In the genomic region with DNA sequence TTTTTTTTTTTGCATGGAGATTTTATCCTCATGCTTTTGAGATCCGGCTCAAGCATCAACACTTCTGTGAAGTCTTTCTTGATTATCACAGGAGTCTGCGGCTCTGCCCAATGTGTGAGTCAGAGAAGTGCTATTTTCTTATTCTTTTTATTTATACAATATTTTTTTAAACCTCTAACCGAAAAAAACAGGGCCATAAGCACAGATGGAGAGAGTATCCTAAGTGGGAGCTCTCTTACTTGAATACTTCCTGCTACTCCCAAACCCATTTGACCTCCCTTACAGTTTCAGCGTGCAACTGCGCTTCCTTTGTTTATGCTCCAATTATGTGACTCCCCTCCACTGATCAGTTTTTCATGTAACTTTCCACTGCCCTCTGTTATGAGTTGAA, we compare ENCODE assay signal across 10 cellular contexts. TPM values are rescaled to one million over a fixed set of nuclear protein-coding genes. Genes with fewer than 3 reads are reported as not detected.
A peak's percentile ranks its signal among the peaks of the same experiment; 100 is the strongest.
DNase-seq lines count a peak whose midpoint lies in the region; ATAC-seq and TF ChIP-seq lines count a peak whose summit lies in the region.
"Had no signal": no experiment of that assay in that cellular context is flagged by ENCODE, and none has a peak within 500 bp of the region (broad histone marks: within the 10 kb centered on the region; RNA-seq: fewer than 3 reads in every experiment).

No MANE protein-coding gene starts in this region.

- H3K9me3 ChIP-seq in adipocyte (ENCODE audit: control insufficient read depth, low read length) (no peaks in the 10 kb centered on the region), gastroesophageal sphincter (no peaks in the 10 kb centered on the region)

- TF ChIP-seq CTCF in gastroesophageal sphincter (IDR thresholded peaks at IDR 0.05), result no peak
- no peak for TF ChIP-seq CTCF in activated CD8-positive, alpha-beta T cell treated with anti-CD3 and anti-CD28 coated beads for 36 hours (IDR thresholded peaks at IDR 0.05)

- CTCF ChIA-PET in activated CD8-positive, alpha-beta T cell treated with anti-CD3 and anti-CD28 coated beads for 36 hours (lab: Charles Lee), result interaction anchor here (1.0 to 3.9 kb wide), 14 partner anchors 51 to 438 kb away, joined by 3 to 18 read pairs (median 4); no protein-coding TSS in a partner anchor

- H3K4me1 ChIP-seq in adipocyte (ENCODE audit: control insufficient read depth, insufficient read depth, low read length) (peaks cover 70% of the 10 kb centered on the region), gastroesophageal sphincter (peaks cover 6 to 55% (median 30%) of the 10 kb centered on the region in 3 donors)

- H3K4me3 Mint-ChIP-seq in activated CD4-positive, alpha-beta T cell treated with anti-CD3 and anti-CD28 coated beads, Interleukin-2, amount 10 ng/mL, durations not matched to agents 24 days and 14 days, result no peak overlapping the region
- no peak overlapping the region for H3K4me3 Mint-ChIP-seq in activated CD8-positive, alpha-beta T cell treated with anti-CD3 and anti-CD28 coated beads for 36 hours

- H3K27me3 Mint-ChIP-seq in activated CD4-positive, alpha-beta T cell treated with anti-CD3 and anti-CD28 coated beads, Interleukin-2, amount 10 ng/mL, durations not matched to agents 24 days and 14 days, result peaks cover 4% of the 10 kb centered on the region
- no peaks in the 10 kb centered on the region for H3K27me3 Mint-ChIP-seq in activated CD8-positive, alpha-beta T cell treated with anti-CD3 and anti-CD28 coated beads for 36 hours

- H3K36me3 ChIP-seq in adipocyte (ENCODE audit: control insufficient read depth, insufficient read depth, low read length, severe bottlenecking), result no peaks in the 10 kb centered on the region
- no peaks in the 10 kb centered on the region for H3K36me3 ChIP-seq in gastroesophageal sphincter

- H3K9ac ChIP-seq in adipocyte (ENCODE audit: low read length), result peak overlapping the region; percentile 20

- H3K4me3 ChIP-seq in adipocyte (ENCODE audit: low read length), result no peak overlapping the region
- H3K4me3 ChIP-seq in gastroesophageal sphincter, result no peak overlapping the region

- H3K9me3 Mint-ChIP-seq in activated CD4-positive, alpha-beta T cell treated with anti-CD3 and anti-CD28 coated beads, Interleukin-2, amount 10 ng/mL, durations not matched to agents 24 days and 14 days, result no peaks in the 10 kb centered on the region
- H3K9me3 Mint-ChIP-seq in activated CD8-positive, alpha-beta T cell treated with anti-CD3 and anti-CD28 coated beads for 36 hours, result no peaks in the 10 kb centered on the region

- H3K27ac ChIP-seq in gastroesophageal sphincter, result peak overlapping the region; percentile 57 to 75 (median 68)

- peaks cover 10% of the 10 kb centered on the region for H3K36me3 Mint-ChIP-seq in activated CD4-positive, alpha-beta T cell treated with anti-CD3 and anti-CD28 coated beads, Interleukin-2, amount 10 ng/mL, durations not matched to agents 24 days and 14 days (ENCODE audit: low read depth)
- H3K36me3 Mint-ChIP-seq in activated CD8-positive, alpha-beta T cell treated with anti-CD3 and anti-CD28 coated beads for 36 hours (ENCODE audit: low read depth), result no peaks in the 10 kb centered on the region

- POLR2A ChIA-PET in activated CD8-positive, alpha-beta T cell treated with anti-CD3 and anti-CD28 coated beads for 36 hours (lab: Charles Lee), result no interaction called here

- TF ChIP-seq EP300 in gastroesophageal sphincter (IDR thresholded peaks at IDR 0.05), result no peak

- TF ChIP-seq POLR2A in gastroesophageal sphincter (IDR thresholded peaks at IDR 0.05), result no peak

- H3K4me1 Mint-ChIP-seq in activated CD4-positive, alpha-beta T cell treated with anti-CD3 and anti-CD28 coated beads, Interleukin-2, amount 10 ng/mL, durations not matched to agents 24 days and 14 days, result peaks cover 56% of the 10 kb centered on the region
- peaks cover 60% of the 10 kb centered on the region for H3K4me1 Mint-ChIP-seq in activated CD8-positive, alpha-beta T cell treated with anti-CD3 and anti-CD28 coated beads for 36 hours (ENCODE audit: low read depth)

- ATAC-seq in gastroesophageal sphincter (no peak), GM21576 (IDR thresholded peaks at IDR 0.05; ENCODE audit: unreplicated experiment) (no peak)
- ATAC-seq in activated CD8-positive, alpha-beta T cell treated with anti-CD3 and anti-CD28 coated beads for 36 hours, result no peak

- 19 to 29% methylated on average over 3 to 5 of the region's 5 CpGs for WGBS in gastroesophageal sphincter (ENCODE audit: low coverage in 1 of 2), 2 donors

- intact Hi-C loops in activated CD4-positive, alpha-beta T cell treated with anti-CD3 and anti-CD28 coated beads, Interleukin-2, amount 10 ng/mL, durations not matched to agents 24 days and 14 days (cut with micrococcal nuclease), result loop anchor here (2.0 to 10.0 kb wide), 2 partner anchors 67 to 635 kb away; no protein-coding TSS in a partner anchor
- intact Hi-C loops in activated CD8-positive, alpha-beta T cell treated with anti-CD3 and anti-CD28 coated beads for 36 hours (cut with micrococcal nuclease), result loop anchor here (5.0 kb wide), 1 partner anchor 182 kb away; no protein-coding TSS in a partner anchor

- DNase-seq in activated CD4-positive, alpha-beta T cell treated with anti-CD3 and anti-CD28 coated beads, Interleukin-2, amount 10 ng/mL, durations not matched to agents 24 days and 14 days, result no peak
- no peak for DNase-seq in activated CD4-positive, alpha-beta T cell treated with anti-CD3 and anti-CD28 coated beads, Interleukin-2, amount 50 U/mL, for 4 hours
- DNase-seq in adipocyte (ENCODE audit: low read depth), result peak; percentile 78
- peak; percentile 47 for DNase-seq in superior temporal gyrus (ENCODE audit: extremely low spot score)
- no peak for DNase-seq in activated CD8-positive, alpha-beta T cell treated with anti-CD3 and anti-CD28 coated beads for 36 hours
- no peak for DNase-seq in Ammon's horn (ENCODE audit: low spot score)
- DNase-seq: foreskin melanocyte, NCI-H1436 treated with DMSO at 0.1 percent for 48 hours had no signal

- no peaks in the 10 kb centered on the region for H3K27me3 ChIP-seq in adipocyte (replicated peaks; ENCODE audit: control insufficient read depth, insufficient read depth, low read length)
- no peaks in the 10 kb centered on the region for H3K27me3 ChIP-seq in gastroesophageal sphincter

- peak overlapping the region; percentile 27 for H3K27ac Mint-ChIP-seq in activated CD4-positive, alpha-beta T cell treated with anti-CD3 and anti-CD28 coated beads, Interleukin-2, amount 10 ng/mL, durations not matched to agents 24 days and 14 days
- H3K27ac Mint-ChIP-seq in activated CD8-positive, alpha-beta T cell treated with anti-CD3 and anti-CD28 coated beads for 36 hours, result no peak overlapping the region

RNA-seq across cellular contexts. Expression of gene ATXN1, which starts 8.7 kb away (rescaled TPM):
- 62.4 and 70.0 TPM in 2 replicates for total RNA-seq in activated CD4-positive, alpha-beta T cell treated with anti-CD3 and anti-CD28 coated beads, Interleukin-2, amount 10 ng/mL, durations not matched to agents 24 days and 14 days
- total RNA-seq in gastroesophageal sphincter, result 10 to 100 TPM; 38.7 to 78.3 (median 62.6) TPM
- total RNA-seq in activated CD8-positive, alpha-beta T cell treated with anti-CD3 and anti-CD28 coated beads for 36 hours, result 10 to 100 TPM; 35.4 to 40.8 TPM

Comparison
In these comparisons a context has a peak if more than half of its experiments do, and no peak if none do; other contexts are left out.
1. DNase-seq: peak in adipocyte (single experiment) and superior temporal gyrus (single experiment); none in activated CD4-positive, alpha-beta T cell treated with anti-CD3 and anti-CD28 coated beads, Interleukin-2, amount 10 ng/mL, durations not matched to agents 24 days and 14 days (single experiment), activated CD4-positive, alpha-beta T cell treated with anti-CD3 and anti-CD28 coated beads, Interleukin-2, amount 50 U/mL, for 4 hours (0 of 2), activated CD8-positive, alpha-beta T cell treated with anti-CD3 and anti-CD28 coated beads for 36 hours (single experiment) and Ammon's horn (single experiment).